ENCODE assay signal across 8 cellular contexts in genomic region chr9:127803507-127804352, GRCh38.
A peak's percentile ranks its signal among the peaks of the same experiment; 100 is the strongest.
DNase-seq lines count a peak whose midpoint lies in the region; ATAC-seq, FAIRE-seq and TF ChIP-seq lines count a peak whose summit lies in the region.

No MANE protein-coding gene starts in this region.

- DNase-seq in GM18507 (ENCODE audit: extremely low spot score, insufficient read length, low read depth) (no peak), NCI-H1694 treated with DMSO at 0.1 percent for 48 hours (lab: John Stamatoyannopoulos, UW) (no peak)
- DNase-seq in effector memory CD4-positive, alpha-beta T cell, result no peak

- peaks cover 24% of the 10 kb centered on the region for H3K36me3 ChIP-seq in effector memory CD4-positive, alpha-beta T cell (ENCODE audit: control insufficient read depth, insufficient read depth, low read length)
- H3K36me3 ChIP-seq in muscle layer of colon (ENCODE audit: insufficient read depth, low read length), result peaks cover 17% of the 10 kb centered on the region

- no peak for TF ChIP-seq CTCF in 22Rv1 (IDR thresholded peaks at IDR 0.05)

- no peaks in the 10 kb centered on the region for H3K9me3 ChIP-seq in effector memory CD4-positive, alpha-beta T cell (ENCODE audit: control insufficient read depth, low read length)
- H3K9me3 ChIP-seq in muscle layer of colon (ENCODE audit: low read length), result no peaks in the 10 kb centered on the region

- ATAC-seq in SK-N-SH treated with all-trans-retinoic acid at 6 μM for 48 hours, result peak; percentile 56
- ATAC-seq in HG02884 (IDR thresholded peaks at IDR 0.05; ENCODE audit: unreplicated experiment), result no peak
- ATAC-seq in GM18909 (IDR thresholded peaks at IDR 0.05; ENCODE audit: poor library complexity, unreplicated experiment), result no peak

- peak; percentile 44 for FAIRE-seq in GM18507 (lab: Jason Lieb, UNC)

- H3K4me3 ChIP-seq in effector memory CD4-positive, alpha-beta T cell (ENCODE audit: insufficient read depth, low read depth, low read length, poor library complexity, severe bottlenecking), result peak overlapping the region; percentile 93
- H3K4me3 ChIP-seq in muscle layer of colon (ENCODE audit: low read depth in 1 of 2, low read length in 2 of 2), result peak overlapping the region; percentile 67 to 79

- H3K9ac ChIP-seq in muscle layer of colon (ENCODE audit: low read length), result peak overlapping the region; percentile 81

- H3K27me3 ChIP-seq in effector memory CD4-positive, alpha-beta T cell (replicated peaks; ENCODE audit: control insufficient read depth, insufficient read depth, low read length, poor library complexity, severe bottlenecking), result no peaks in the 10 kb centered on the region
- no peaks in the 10 kb centered on the region for H3K27me3 ChIP-seq in muscle layer of colon (ENCODE audit: control insufficient read depth in 1 of 2, insufficient read depth in 2 of 2, low read length in 2 of 2)

- peaks cover 21% of the 10 kb centered on the region for H3K4me1 ChIP-seq in effector memory CD4-positive, alpha-beta T cell (ENCODE audit: control insufficient read depth, insufficient read depth, low read length, poor library complexity, severe bottlenecking)
- peaks cover 20% of the 10 kb centered on the region for H3K4me1 ChIP-seq in muscle layer of colon (ENCODE audit: insufficient read depth, low read length)

- H3K27ac ChIP-seq in 22Rv1 (peak overlapping the region; percentile 85), muscle layer of colon (ENCODE audit: low read depth, low read length) (peak overlapping the region; percentile 79)
- peak overlapping the region; percentile 88 for H3K27ac ChIP-seq in effector memory CD4-positive, alpha-beta T cell (ENCODE audit: insufficient read depth, low read length, poor library complexity, severe bottlenecking)

TF ChIP-seq in SK-N-SH treated with all-trans-retinoic acid at 6 μM for 48 hours, 23 proteins besides CTCF, POLR2A, EP300 and RAD21:
- TF ChIP-seq GLIS3 (CRISPR knock-in tag; IDR thresholded peaks at IDR 0.05) (no peak), ZC3H10 (CRISPR knock-in tag; IDR thresholded peaks at IDR 0.05) (no peak), RARB (CRISPR knock-in tag; IDR thresholded peaks at IDR 0.05) (no peak), ZNF8 (CRISPR knock-in tag; IDR thresholded peaks at IDR 0.05) (no peak), ZNF565 (CRISPR knock-in tag; conservative IDR thresholded peaks at IDR 0.05; ENCODE audit: low read depth) (no peak), TOX (CRISPR knock-in tag; IDR thresholded peaks at IDR 0.05; ENCODE audit: borderline replicate concordance) (no peak), TCF4 (CRISPR knock-in tag; IDR thresholded peaks at IDR 0.05; ENCODE audit: borderline replicate concordance) (no peak), PPARA (CRISPR knock-in tag; IDR thresholded peaks at IDR 0.05; ENCODE audit: borderline replicate concordance) (no peak), CSDC2 (CRISPR knock-in tag; IDR thresholded peaks at IDR 0.05) (no peak), POU6F1 (CRISPR knock-in tag; IDR thresholded peaks at IDR 0.05; ENCODE audit: borderline replicate concordance, low read depth) (no peak), ZFP30 (CRISPR knock-in tag; IDR thresholded peaks at IDR 0.05) (no peak), BACH2 (CRISPR knock-in tag; IDR thresholded peaks at IDR 0.05; ENCODE audit: borderline replicate concordance) (no peak), OSR1 (CRISPR knock-in tag; IDR thresholded peaks at IDR 0.05) (no peak)
- TF ChIP-seq, protein P1, sequence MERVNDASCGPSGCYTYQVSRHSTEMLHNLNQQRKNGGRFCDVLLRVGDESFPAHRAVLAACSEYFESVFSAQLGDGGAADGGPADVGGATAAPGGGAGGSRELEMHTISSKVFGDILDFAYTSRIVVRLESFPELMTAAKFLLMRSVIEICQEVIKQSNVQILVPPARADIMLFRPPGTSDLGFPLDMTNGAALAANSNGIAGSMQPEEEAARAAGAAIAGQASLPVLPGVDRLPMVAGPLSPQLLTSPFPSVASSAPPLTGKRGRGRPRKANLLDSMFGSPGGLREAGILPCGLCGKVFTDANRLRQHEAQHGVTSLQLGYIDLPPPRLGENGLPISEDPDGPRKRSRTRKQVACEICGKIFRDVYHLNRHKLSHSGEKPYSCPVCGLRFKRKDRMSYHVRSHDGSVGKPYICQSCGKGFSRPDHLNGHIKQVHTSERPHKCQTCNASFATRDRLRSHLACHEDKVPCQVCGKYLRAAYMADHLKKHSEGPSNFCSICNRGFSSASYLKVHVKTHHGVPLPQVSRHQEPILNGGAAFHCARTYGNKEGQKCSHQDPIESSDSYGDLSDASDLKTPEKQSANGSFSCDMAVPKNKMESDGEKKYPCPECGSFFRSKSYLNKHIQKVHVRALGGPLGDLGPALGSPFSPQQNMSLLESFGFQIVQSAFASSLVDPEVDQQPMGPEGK (CRISPR knock-in tag; IDR thresholded peaks at IDR 0.05; ENCODE audit: borderline replicate concordance), result no peak
